In genomic region chr1:237492359-237492758, GRCh38 we compare ENCODE assay signal across 14 cellular contexts.
DNase-seq lines count a peak whose midpoint lies in the region; ATAC-seq and TF ChIP-seq lines count a peak whose summit lies in the region.
"Had no signal": no experiment of that assay in that cellular context is flagged by ENCODE, and none has a peak within 500 bp of the region (broad histone marks: within the 10 kb centered on the region; RNA-seq: fewer than 3 reads in every experiment).

No MANE protein-coding gene starts in this region.

- ATAC-seq in GM18519 (IDR thresholded peaks at IDR 0.05; ENCODE audit: low FRiP score, unreplicated experiment) (peak; percentile 79), HG03460 (IDR thresholded peaks at IDR 0.05; ENCODE audit: unreplicated experiment) (peak; percentile 61), GM21528 (IDR thresholded peaks at IDR 0.05; ENCODE audit: low FRiP score, unreplicated experiment) (no peak)
- ATAC-seq: right cardiac atrium had no signal

- H3K4me1 Mint-ChIP-seq in CD4-positive, alpha-beta memory T cell = no peaks in the 10 kb centered on the region

- no peaks in the 10 kb centered on the region for H3K4me1 ChIP-seq in CD4-positive, alpha-beta memory T cell (ENCODE audit: insufficient read depth, low read length)

- no peaks in the 10 kb centered on the region for H3K36me3 ChIP-seq in WERI-Rb-1
- H3K36me3 ChIP-seq in CD4-positive, alpha-beta memory T cell (ENCODE audit: insufficient read depth, low read length) = no peaks in the 10 kb centered on the region

- H3K9me3 Mint-ChIP-seq in CD4-positive, alpha-beta memory T cell = no peaks in the 10 kb centered on the region
- H3K9me3 Mint-ChIP-seq: activated T-cell treated with anti-CD3 and anti-CD28 coated beads, Interleukin-2, amount 50 U/mL, for 4 hours had no signal

- TF ChIP-seq CTCF in WERI-Rb-1 (IDR thresholded peaks at IDR 0.05; ENCODE audit: low read depth, low read length) = peak; percentile 59

- intact Hi-C loops in CD4-positive, alpha-beta memory T cell (cut with micrococcal nuclease) = no loop called here

- no peak overlapping the region for H3K27ac Mint-ChIP-seq in CD4-positive, alpha-beta memory T cell

- H3K36me3 Mint-ChIP-seq in CD4-positive, alpha-beta memory T cell = no peaks in the 10 kb centered on the region

- peaks cover 2 to 4% of the 10 kb centered on the region in 2 donors for H3K27me3 Mint-ChIP-seq in CD4-positive, alpha-beta memory T cell

- DNase-seq in ELF-1 (ENCODE audit: low read depth, low spot score) = peak; percentile 8
- DNase-seq in WERI-Rb-1 = peak; percentile 17
- DNase-seq in CD4-positive, alpha-beta memory T cell = no peak
- no peak for DNase-seq in T1000 (lab: John Stamatoyannopoulos, UW)
- DNase-seq in NCI-H146 (lab: John Stamatoyannopoulos, UW) = no peak
- DNase-seq: activated T-cell treated with anti-CD3 and anti-CD28 coated beads, Interleukin-2, amount 50 U/mL, for 4 hours; GDM1; islet precursor cell; NCI-H2227 treated with DMSO at 0.1 percent for 48 hours; right cardiac atrium; SHP77 had no signal

- POLR2A ChIA-PET in CD4-positive, alpha-beta memory T cell (lab: Charles Lee; ENCODE audit: partially characterized antibody) = no interaction called here

- H3K4me3 ChIP-seq in WERI-Rb-1 (ENCODE audit: low read depth, low read length) = no peak overlapping the region
- no peak overlapping the region for H3K4me3 ChIP-seq in CD4-positive, alpha-beta memory T cell (ENCODE audit: low read length in 2 of 2)

- H3K4me3 Mint-ChIP-seq in CD4-positive, alpha-beta memory T cell = no peak overlapping the region
- H3K4me3 Mint-ChIP-seq: activated T-cell treated with anti-CD3 and anti-CD28 coated beads, Interleukin-2, amount 50 U/mL, for 4 hours had no signal

- CTCF ChIA-PET in CD4-positive, alpha-beta memory T cell (lab: Charles Lee; ENCODE audit: partially characterized antibody) = no interaction called here

- H3K27ac ChIP-seq in WERI-Rb-1 = no peak overlapping the region
- H3K27ac ChIP-seq in CD4-positive, alpha-beta memory T cell (ENCODE audit: low read depth, low read length) = no peak overlapping the region

- H3K9me3 ChIP-seq in WERI-Rb-1 (ENCODE audit: severe bottlenecking) = no peaks in the 10 kb centered on the region
- no peaks in the 10 kb centered on the region for H3K9me3 ChIP-seq in CD4-positive, alpha-beta memory T cell (ENCODE audit: control insufficient read depth in 1 of 2, low read length in 2 of 2)

- H3K27me3 ChIP-seq in WERI-Rb-1 (ENCODE audit: insufficient read depth, low read depth, severe bottlenecking) = no peaks in the 10 kb centered on the region
- H3K27me3 ChIP-seq in CD4-positive, alpha-beta memory T cell (ENCODE audit: insufficient read depth, low read length) = no peaks in the 10 kb centered on the region

Comparison
In these comparisons a context has a peak if more than half of its experiments do, and no peak if none do; other contexts are left out.
1. DNase-seq: peak in ELF-1 (single experiment) and WERI-Rb-1 (single experiment); none in CD4-positive, alpha-beta memory T cell (0 of 5), T1000 (single experiment) and NCI-H146 (single experiment).